Comparison of ENCODE assay signal across 19 cellular contexts in genomic region chr2:3229221-3229620, GRCh38.
"Had no signal": no experiment of that assay in that cellular context is flagged by ENCODE, and none has a peak within 500 bp of the region (broad histone marks: within the 10 kb centered on the region; RNA-seq: fewer than 3 reads in every experiment).

No MANE protein-coding gene starts in this region.

- ATAC-seq: K562 had no signal

- H3K27ac ChIP-seq: KMS-11, SJSA1, SK-N-MC had no signal

- H3K4me3 ChIP-seq: K562, SJSA1, SK-N-MC had no signal

- H3K36me3 ChIP-seq: SJSA1 had no signal

- DNase-seq: Kasumi-1, MM.1S, NCI-H1092 treated with DMSO at 0.1 percent for 48 hours, NCI-H1436, NCI-H1930, NCI-H2081, NCI-H2107, NCI-H2227 treated with DMSO at 0.1 percent for 48 hours, NCI-H510A, NCI-H524 treated with DMSO at 0.1 percent for 48 hours, NCI-H69, NCI-H774, Right ventricle myocardium superior, RPMI8226, SIG-M5 had no signal

- H3K27me3 ChIP-seq: SJSA1 had no signal

- H3K4me1 ChIP-seq: SJSA1 had no signal
